In the genomic region with DNA sequence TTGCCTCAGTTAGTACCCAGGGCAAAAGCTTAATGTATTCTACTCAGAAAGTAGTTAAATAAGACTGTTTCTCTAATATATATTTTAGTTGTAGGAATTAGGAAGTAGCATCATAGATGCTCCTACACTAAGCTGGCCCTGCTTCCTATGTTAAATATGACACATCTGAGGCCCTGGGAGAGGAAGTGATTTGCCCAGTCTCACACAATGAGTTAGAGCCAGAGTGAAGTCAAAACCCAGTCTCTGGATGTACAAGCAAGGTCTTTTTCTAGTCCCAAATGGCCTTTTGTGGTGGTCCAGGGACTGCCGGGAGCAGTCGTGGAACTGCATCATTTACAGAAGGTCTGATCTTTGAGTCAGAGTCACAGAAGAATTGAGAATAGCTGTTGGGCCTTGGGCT, we compare ENCODE assay signal across 22 cellular contexts. TPM values are rescaled to one million over a fixed set of nuclear protein-coding genes. Genes with fewer than 3 reads are reported as not detected.
"Had no signal": no experiment of that assay in that cellular context is flagged by ENCODE, and none has a peak within 500 bp of the region (broad histone marks: within the 10 kb centered on the region; RNA-seq: fewer than 3 reads in every experiment).

No MANE protein-coding gene starts in this region.

- ATAC-seq: T-cell had no signal

- H3K4me1 Mint-ChIP-seq: T-cell had no signal

- H3K27me3 ChIP-seq: adrenal gland had no signal

- DNase-seq: activated CD4-positive, alpha-beta memory T cell treated with anti-CD3 and anti-CD28 coated beads, Interleukin-2, amount 10 ng/mL, durations not matched to agents 7 days and 5 days; activated CD4-positive, alpha-beta T cell treated with anti-CD3 and anti-CD28 coated beads, Interleukin-2, amount 50 U/mL, for 1 hour; activated CD4-positive, CD25-positive, alpha-beta regulatory T cell; activated naive CD4-positive, alpha-beta T cell treated with anti-CD3 and anti-CD28 coated beads, Interleukin-2, amount 50 U/mL, for 16 hours; activated naive CD8-positive, alpha-beta T cell treated with anti-CD3 and anti-CD28 coated beads, Interleukin-2, amount 10 ng/mL, durations not matched to agents 7 days and 5 days; activated T-cell treated with anti-CD3 and anti-CD28 coated beads for 4 hours; activated T-cell treated with anti-CD3 and anti-CD28 coated beads, Interleukin-2, amount 50 U/mL, for 72 hours; anterior cingulate cortex; cerebellar nuclear complex; NCI-H1105 treated with DMSO at 0.1 percent for 48 hours; NCI-H1436 treated with DMSO at 0.1 percent for 48 hours; NCI-H187 treated with DMSO at 0.1 percent for 48 hours; NCI-H2081 treated with DMSO at 0.1 percent for 48 hours; NCI-H446; NCI-H524; SIG-M5; T-cell; T-helper 2 cell; T1000 had no signal

- H3K36me3 ChIP-seq: adrenal gland had no signal

- H3K9me3 Mint-ChIP-seq: activated CD4-positive, alpha-beta memory T cell treated with anti-CD3 and anti-CD28 coated beads, Interleukin-2, amount 10 ng/mL, durations not matched to agents 7 days and 5 days; activated naive CD8-positive, alpha-beta T cell treated with anti-CD3 and anti-CD28 coated beads, Interleukin-2, amount 10 ng/mL, durations not matched to agents 7 days and 5 days; activated T-cell treated with anti-CD3 and anti-CD28 coated beads, Interleukin-2, amount 50 U/mL, for 72 hours; activated T-helper 2 cell treated with anti-CD3 and anti-CD28 coated beads, Interferon-gamma antibody, Interleukin-2, Interleukin-4, amounts not matched to agents 10 μg/mL and 5 μg/mL and 100 μg/mL, durations not matched to agents 14 hours and 24 hours and 36 hours; T-cell had no signal

- H3K4me3 Mint-ChIP-seq: activated CD4-positive, alpha-beta memory T cell treated with anti-CD3 and anti-CD28 coated beads, Interleukin-2, amount 10 ng/mL, durations not matched to agents 7 days and 5 days; activated naive CD8-positive, alpha-beta T cell treated with anti-CD3 and anti-CD28 coated beads, Interleukin-2, amount 10 ng/mL, durations not matched to agents 7 days and 5 days; activated T-cell treated with anti-CD3 and anti-CD28 coated beads, Interleukin-2, amount 50 U/mL, for 72 hours; T-cell had no signal

- H3K27ac Mint-ChIP-seq: activated CD4-positive, alpha-beta memory T cell treated with anti-CD3 and anti-CD28 coated beads, Interleukin-2, amount 10 ng/mL, durations not matched to agents 7 days and 5 days; activated naive CD8-positive, alpha-beta T cell treated with anti-CD3 and anti-CD28 coated beads, Interleukin-2, amount 10 ng/mL, durations not matched to agents 7 days and 5 days; activated T-helper 2 cell treated with anti-CD3 and anti-CD28 coated beads, Interferon-gamma antibody, Interleukin-2, Interleukin-4, amounts not matched to agents 10 μg/mL and 5 μg/mL and 100 μg/mL, durations not matched to agents 14 hours and 24 hours and 36 hours; T-cell had no signal

- H3K27me3 Mint-ChIP-seq: activated CD4-positive, alpha-beta memory T cell treated with anti-CD3 and anti-CD28 coated beads, Interleukin-2, amount 10 ng/mL, durations not matched to agents 7 days and 5 days had no signal

- H3K36me3 Mint-ChIP-seq: activated naive CD8-positive, alpha-beta T cell treated with anti-CD3 and anti-CD28 coated beads, Interleukin-2, amount 10 ng/mL, durations not matched to agents 7 days and 5 days; T-cell had no signal

- H3K4me3 ChIP-seq: adrenal gland had no signal

RNA-seq across cellular contexts. Expression of a gene that starts 49.0 kb away (rescaled TPM):
- total RNA-seq: activated naive CD8-positive, alpha-beta T cell treated with anti-CD3 and anti-CD28 coated beads, Interleukin-2, amount 10 ng/mL, durations not matched to agents 7 days and 5 days; cardiac septum had no signal
